ENCODE assay signal across 23 cellular contexts in the genomic region with DNA sequence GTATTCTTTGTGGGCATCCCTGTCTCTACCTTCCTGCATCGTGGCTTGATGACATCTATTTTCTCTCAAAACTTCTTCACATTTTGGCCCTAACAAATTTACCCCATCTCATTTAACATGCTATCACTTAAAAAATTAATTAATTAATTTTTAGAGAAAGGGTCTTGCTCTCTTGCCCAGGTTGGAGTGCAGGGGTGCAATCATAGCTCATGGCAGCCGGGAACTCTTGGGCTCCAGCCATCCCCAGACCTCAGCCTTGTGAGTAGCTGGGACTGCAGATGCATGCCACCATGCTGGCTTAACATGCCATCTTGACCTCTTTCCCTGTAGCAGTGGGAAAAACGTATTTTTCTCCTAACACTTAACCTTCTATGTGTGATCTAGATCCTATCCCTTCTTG. TPM values are rescaled to one million over a fixed set of nuclear protein-coding genes. Genes with fewer than 3 reads are reported as not detected.
A peak's percentile ranks its signal among the peaks of the same experiment; 100 is the strongest.
DNase-seq lines count a peak whose midpoint lies in the region; ATAC-seq and TF ChIP-seq lines count a peak whose summit lies in the region.
"Had no signal": no experiment of that assay in that cellular context is flagged by ENCODE, and none has a peak within 500 bp of the region (broad histone marks: within the 10 kb centered on the region; RNA-seq: fewer than 3 reads in every experiment).

No MANE protein-coding gene starts in this region.

- POLR2A ChIA-PET in CD4-positive, alpha-beta memory T cell (lab: Charles Lee; ENCODE audit: partially characterized antibody), result interaction anchor here (1.4 to 2.9 kb wide), 3 partner anchors 15 to 143 kb away, joined by 3 to 12 read pairs (median 5); a partner anchor contains a TSS
- POLR2A ChIA-PET in activated CD8-positive, alpha-beta T cell treated with anti-CD3 and anti-CD28 coated beads for 36 hours (lab: Charles Lee), result interaction anchor here (0.6 to 2.1 kb wide), 6 partner anchors 9 to 72 kb away, joined by 3 to 17 read pairs (median 4); a partner anchor contains a TSS

- H3K4me1 Mint-ChIP-seq in CD4-positive, alpha-beta memory T cell, result peaks cover 61 to 91% (median 76%) of the 10 kb centered on the region in 4 donors
- H3K4me1 Mint-ChIP-seq in activated CD8-positive, alpha-beta T cell treated with anti-CD3 and anti-CD28 coated beads for 36 hours (ENCODE audit: low read depth), result peaks cover 80% of the 10 kb centered on the region

- H3K27me3 Mint-ChIP-seq in CD4-positive, alpha-beta memory T cell, result no peaks in the 10 kb centered on the region
- H3K27me3 Mint-ChIP-seq in activated CD8-positive, alpha-beta T cell treated with anti-CD3 and anti-CD28 coated beads for 36 hours, result no peaks in the 10 kb centered on the region
- H3K27me3 Mint-ChIP-seq: naive thymus-derived CD4-positive, alpha-beta T cell had no signal

- no peaks in the 10 kb centered on the region for H3K9me3 ChIP-seq in CD4-positive, alpha-beta memory T cell (ENCODE audit: control insufficient read depth in 1 of 2, low read length in 2 of 2)
- H3K9me3 ChIP-seq in fibroblast of lung (ENCODE audit: control insufficient read depth, insufficient read depth, low read depth, low read length), result no peaks in the 10 kb centered on the region
- no peaks in the 10 kb centered on the region for H3K9me3 ChIP-seq in subcutaneous abdominal adipose tissue (ENCODE audit: control insufficient read depth in 5 of 5, low read length in 5 of 5)
- H3K9me3 ChIP-seq: lower lobe of right lung, prostate gland, thyroid gland had no signal

- CTCF ChIA-PET in CD4-positive, alpha-beta memory T cell (lab: Charles Lee; ENCODE audit: partially characterized antibody), result interaction anchor here (2.0 to 2.2 kb wide), 2 partner anchors 47 to 88 kb away, joined by 5 to 9 read pairs; no protein-coding TSS in a partner anchor
- CTCF ChIA-PET in activated CD8-positive, alpha-beta T cell treated with anti-CD3 and anti-CD28 coated beads for 36 hours (lab: Charles Lee), result interaction anchor here (1.2 to 2.8 kb wide), 2 partner anchors 46 to 73 kb away, joined by 3 to 8 read pairs; no protein-coding TSS in a partner anchor

- no peaks in the 10 kb centered on the region for H4K20me1 ChIP-seq in fibroblast of lung (ENCODE audit: control insufficient read depth, extremely low read depth, insufficient read depth, low read length)

- H3K4me3 ChIP-seq in CD4-positive, alpha-beta memory T cell (ENCODE audit: low read length in 2 of 2), result no peak overlapping the region
- H3K4me3 ChIP-seq in fibroblast of lung (replicated peaks in 1 of 4; ENCODE audit: control extremely low read depth in 1 of 4, insufficient read depth in 1 of 4, low read depth in 3 of 4, low read length in 4 of 4), result no peak overlapping the region
- H3K4me3 ChIP-seq in subcutaneous abdominal adipose tissue (ENCODE audit: low read depth in 1 of 5, low read length in 5 of 5), result no peak overlapping the region
- H3K4me3 ChIP-seq in dorsolateral prefrontal cortex, result no peak overlapping the region
- H3K4me3 ChIP-seq: lower lobe of right lung, prostate gland, thyroid gland had no signal

- intact Hi-C loops in CD4-positive, alpha-beta memory T cell (cut with micrococcal nuclease), result no loop called here
- intact Hi-C loops in activated CD8-positive, alpha-beta T cell treated with anti-CD3 and anti-CD28 coated beads for 36 hours (cut with micrococcal nuclease), result no loop called here
- intact Hi-C loops in dorsolateral prefrontal cortex (cut with DNase I), result no loop called here

- H3K36me3 ChIP-seq in CD4-positive, alpha-beta memory T cell (ENCODE audit: insufficient read depth, low read length), result no peaks in the 10 kb centered on the region
- H3K36me3 ChIP-seq in fibroblast of lung (ENCODE audit: control insufficient read depth, insufficient read depth, low read length) (no peaks in the 10 kb centered on the region), subcutaneous abdominal adipose tissue (ENCODE audit: control insufficient read depth in 5 of 5, insufficient read depth in 5 of 5, low read length in 5 of 5) (no peaks in the 10 kb centered on the region)
- H3K36me3 ChIP-seq: lower lobe of right lung, prostate gland, thyroid gland had no signal

- H3K27ac Mint-ChIP-seq in CD4-positive, alpha-beta memory T cell, result peak overlapping the region in 5 of 7 donors; percentile 4 to 89 (median 21)
- H3K27ac Mint-ChIP-seq in activated CD8-positive, alpha-beta T cell treated with anti-CD3 and anti-CD28 coated beads for 36 hours, result peak overlapping the region; percentile 89

- TF ChIP-seq CTCF in activated CD8-positive, alpha-beta T cell treated with anti-CD3 and anti-CD28 coated beads for 36 hours (IDR thresholded peaks at IDR 0.05), result no peak
- TF ChIP-seq CTCF in fibroblast of lung (conservative IDR thresholded peaks at IDR 0.05 in 1 of 2, IDR thresholded peaks at IDR 0.05 in 1 of 2; ENCODE audit: low read depth in 1 of 2, low read length in 2 of 2) (no peak), foreskin keratinocyte (conservative IDR thresholded peaks at IDR 0.05) (no peak), dorsolateral prefrontal cortex (IDR thresholded peaks at IDR 0.05 in 54 of 56, conservative IDR thresholded peaks at IDR 0.05 in 2 of 56; ENCODE audit: low read depth in 1 of 56, partially characterized antibody in 56 of 56) (no peak)

- no peak for ATAC-seq in activated CD8-positive, alpha-beta T cell treated with anti-CD3 and anti-CD28 coated beads for 36 hours
- ATAC-seq in foreskin keratinocyte (no peak), HG02642 (IDR thresholded peaks at IDR 0.05; ENCODE audit: poor library complexity, unreplicated experiment) (no peak)

- H2AFZ ChIP-seq in fibroblast of lung (ENCODE audit: low read length), result no peak overlapping the region

- peaks cover 93% of the 10 kb centered on the region for H3K79me2 ChIP-seq in fibroblast of lung (ENCODE audit: control insufficient read depth, insufficient read depth, low read length)

- peak overlapping the region in 2 of 8 donors; percentile 13 to 75 for H3K4me3 Mint-ChIP-seq in CD4-positive, alpha-beta memory T cell
- H3K4me3 Mint-ChIP-seq in activated CD8-positive, alpha-beta T cell treated with anti-CD3 and anti-CD28 coated beads for 36 hours, result peak overlapping the region; percentile 50

- no peak for DNase-seq in CD4-positive, alpha-beta memory T cell
- no peak for DNase-seq in activated CD8-positive, alpha-beta T cell treated with anti-CD3 and anti-CD28 coated beads for 36 hours
- DNase-seq in fibroblast of lung (ENCODE audit: low read depth in 2 of 2), result no peak
- no peak for DNase-seq in NCI-H510A (lab: John Stamatoyannopoulos, UW)
- DNase-seq in foreskin keratinocyte, result no peak
- DNase-seq in dorsolateral prefrontal cortex, result no peak
- DNase-seq: activated CD4-positive, alpha-beta T cell treated with anti-CD3 and anti-CD28 coated beads, Interleukin-2, amount 50 U/mL, for 4 hours; AML-193; caudate nucleus; DMS 273 treated with DMSO at 0.1 percent for 48 hours; effector CD4-positive, alpha-beta T cell; GDM1; head of caudate nucleus; lower lobe of right lung; naive thymus-derived CD4-positive, alpha-beta T cell; NCI-H2081; NCI-H524; stimulated activated CD8-positive, alpha-beta memory T cell treated with anti-CD3 and anti-CD28 coated beads, Interleukin-4, amount 100 ng/mL, for 48 hours; thyroid gland had no signal

- peaks cover 17 to 19% of the 10 kb centered on the region in 2 donors for H3K36me3 Mint-ChIP-seq in CD4-positive, alpha-beta memory T cell
- H3K36me3 Mint-ChIP-seq in activated CD8-positive, alpha-beta T cell treated with anti-CD3 and anti-CD28 coated beads for 36 hours (ENCODE audit: low read depth), result peaks cover 40% of the 10 kb centered on the region

- H3K27me3 ChIP-seq in CD4-positive, alpha-beta memory T cell (ENCODE audit: insufficient read depth, low read length), result no peaks in the 10 kb centered on the region
- H3K27me3 ChIP-seq in fibroblast of lung (ENCODE audit: control insufficient read depth, insufficient read depth, low read length) (no peaks in the 10 kb centered on the region), subcutaneous abdominal adipose tissue (ENCODE audit: control insufficient read depth in 5 of 5, insufficient read depth in 4 of 5, low read length in 5 of 5) (no peaks in the 10 kb centered on the region), foreskin keratinocyte (no peaks in the 10 kb centered on the region), dorsolateral prefrontal cortex (no peaks in the 10 kb centered on the region)
- H3K27me3 ChIP-seq: thyroid gland had no signal

- H3K4me2 ChIP-seq in fibroblast of lung (ENCODE audit: extremely low read depth, insufficient read depth, low read length), result no peak overlapping the region
- H3K4me2 ChIP-seq: KMS-11 had no signal

- H3K9ac ChIP-seq in fibroblast of lung (ENCODE audit: insufficient read depth, low read length) (no peak overlapping the region), subcutaneous abdominal adipose tissue (ENCODE audit: low read length in 5 of 5) (no peak overlapping the region)
- H3K9ac ChIP-seq: KMS-11 had no signal

- H3K27ac ChIP-seq in CD4-positive, alpha-beta memory T cell (ENCODE audit: low read depth, low read length), result no peak overlapping the region
- peak overlapping the region; percentile 13 for H3K27ac ChIP-seq in fibroblast of lung (ENCODE audit: insufficient read depth, low read length)
- peak overlapping the region; percentile 91 for H3K27ac ChIP-seq in subcutaneous abdominal adipose tissue (ENCODE audit: low read depth, low read length)
- H3K27ac ChIP-seq in foreskin keratinocyte, result no peak overlapping the region
- H3K27ac ChIP-seq in dorsolateral prefrontal cortex, result peak overlapping the region in 20 of 59 donors; percentile 7 to 76 (median 52)
- H3K27ac ChIP-seq: KMS-11, prostate gland had no signal

- peaks cover 64% of the 10 kb centered on the region for H3K4me1 ChIP-seq in CD4-positive, alpha-beta memory T cell (ENCODE audit: insufficient read depth, low read length)
- H3K4me1 ChIP-seq in fibroblast of lung (ENCODE audit: control insufficient read depth, extremely low read depth, insufficient read depth, low read length) (peaks cover 22% of the 10 kb centered on the region), subcutaneous abdominal adipose tissue (ENCODE audit: control insufficient read depth in 5 of 5, insufficient read depth in 5 of 5, low read length in 5 of 5) (peaks cover 2 to 63% (median 62%) of the 10 kb centered on the region in 5 donors), foreskin keratinocyte (peaks cover 37% of the 10 kb centered on the region)
- H3K4me1 ChIP-seq: prostate gland had no signal

- H3K9me3 Mint-ChIP-seq in CD4-positive, alpha-beta memory T cell, result peaks cover 0 to 3% (median 0%) of the 10 kb centered on the region in 8 donors
- peaks cover 4% of the 10 kb centered on the region for H3K9me3 Mint-ChIP-seq in activated CD8-positive, alpha-beta T cell treated with anti-CD3 and anti-CD28 coated beads for 36 hours

RNA-seq across cellular contexts. Expression of a gene that starts 20.6 kb away (rescaled TPM):
- 100 to 1,000 TPM; 128 to 132 TPM for total RNA-seq in CD4-positive, alpha-beta memory T cell
- polyA plus RNA-seq in CD4-positive, alpha-beta memory T cell, result 100 to 1,000 TPM in 1 of 2 donors, 10 to 100 TPM in 1; 86.1 to 121 TPM
- total RNA-seq in activated CD8-positive, alpha-beta T cell treated with anti-CD3 and anti-CD28 coated beads for 36 hours, result 100 to 1,000 TPM; 148 to 155 TPM
- total RNA-seq in fibroblast of lung, result 160 and 270 TPM in 2 replicates
- polyA plus RNA-seq in fibroblast of lung, result 222 and 231 TPM in 2 replicates
- 176 TPM in 2 replicates for polyA plus RNA-seq in fibroblast of lung (2012)
- polyA minus RNA-seq in fibroblast of lung (ENCODE audit: low replicate concordance), result 127 and 133 TPM in 2 replicates
- total RNA-seq in foreskin keratinocyte, result 268 and 290 TPM in 2 replicates
- polyA plus RNA-seq in foreskin keratinocyte, result 99.5 and 102 TPM in 2 replicates
- total RNA-seq in dorsolateral prefrontal cortex, result 100 to 1,000 TPM in 44 of 120 experiments, 10 to 100 TPM in 76; 41.1 to 286 (median 89.8) TPM

RNA-seq across cellular contexts. Expression of a gene that starts 56.6 kb away (rescaled TPM):
- total RNA-seq in CD4-positive, alpha-beta memory T cell, result under 1 TPM; 0.78 to 0.81 TPM
- not detected for polyA plus RNA-seq in CD4-positive, alpha-beta memory T cell
- 1 to 10 TPM; 1.2 to 1.4 TPM for total RNA-seq in activated CD8-positive, alpha-beta T cell treated with anti-CD3 and anti-CD28 coated beads for 36 hours
- 1.3 and 1.8 TPM in 2 replicates for total RNA-seq in fibroblast of lung
- polyA plus RNA-seq in fibroblast of lung, result 1.2 and 1.3 TPM in 2 replicates
- 1.1 TPM in 2 replicates for polyA plus RNA-seq in fibroblast of lung (2012)
- 0.12 TPM in 1 of 2 replicates, not detected in the other for polyA minus RNA-seq in fibroblast of lung (ENCODE audit: low replicate concordance)
- 1.9 and 2.2 TPM in 2 replicates for total RNA-seq in foreskin keratinocyte
- 0.81 and 1.1 TPM in 2 replicates for polyA plus RNA-seq in foreskin keratinocyte
- total RNA-seq in dorsolateral prefrontal cortex, result 10 to 100 TPM; 10.6 to 38.4 (median 20.8) TPM

Comparison
In these comparisons a context has a peak if more than half of its experiments do, and no peak if none do; other contexts are left out.
1. H3K27ac ChIP-seq: peak in fibroblast of lung (single experiment) and subcutaneous abdominal adipose tissue (single experiment); none in CD4-positive, alpha-beta memory T cell (single experiment) and foreskin keratinocyte (single experiment).